ENCODE assay signal across 23 cellular contexts in the genomic region with DNA sequence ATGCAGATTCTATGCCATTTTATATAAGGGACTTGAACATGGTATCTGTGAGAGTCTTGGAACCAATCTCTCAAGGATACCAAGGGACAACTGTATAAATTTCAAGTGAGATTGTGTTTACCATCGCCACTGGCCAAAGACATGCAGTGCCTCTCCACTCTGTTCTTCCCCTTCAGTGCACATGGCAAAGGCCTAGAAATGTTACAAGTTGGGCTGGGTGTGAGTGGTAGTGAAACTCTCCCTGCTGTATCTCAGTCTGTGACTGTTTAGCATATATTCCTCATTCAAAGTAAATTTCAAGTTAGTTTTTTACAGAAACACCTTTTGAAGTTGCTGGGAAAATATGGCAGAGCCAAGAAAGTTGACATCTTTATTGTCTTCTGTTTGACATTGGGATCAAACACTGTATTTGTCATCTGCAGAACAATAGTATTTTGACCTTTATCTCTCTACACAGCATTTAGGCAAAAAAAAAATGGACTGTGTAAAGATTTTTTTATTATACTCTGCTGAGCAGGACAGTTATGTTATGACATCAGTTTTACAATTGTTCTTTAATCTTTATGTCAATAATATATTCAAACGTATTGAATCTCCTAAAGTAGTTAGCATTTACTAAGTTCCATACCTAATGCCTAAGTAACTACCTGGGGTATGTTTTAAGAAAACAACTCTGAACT.
A peak's percentile ranks its signal among the peaks of the same experiment; 100 is the strongest.
DNase-seq lines count a peak whose midpoint lies in the region; ATAC-seq and TF ChIP-seq lines count a peak whose summit lies in the region.
"Had no signal": no experiment of that assay in that cellular context is flagged by ENCODE, and none has a peak within 500 bp of the region (broad histone marks: within the 10 kb centered on the region; RNA-seq: fewer than 3 reads in every experiment).

No MANE protein-coding gene starts in this region.

- H3K36me3 Mint-ChIP-seq in natural killer cell treated with Interleukin-12 subunit alpha and Interleukin-12 subunit beta and Interleukin-15 and Interleukin-18, amount 100 ng/mL, for 72 hours = no peaks in the 10 kb centered on the region
- H3K36me3 Mint-ChIP-seq in activated CD4-positive, alpha-beta T cell treated with anti-CD3 and anti-CD28 coated beads for 36 hours (ENCODE audit: low read depth) = no peaks in the 10 kb centered on the region
- H3K36me3 Mint-ChIP-seq: CD14-positive monocyte, T-cell had no signal

- H3K4me1 ChIP-seq in rectal smooth muscle tissue (ENCODE audit: control insufficient read depth, insufficient read depth, low read length) = no peaks in the 10 kb centered on the region

- H3K27ac ChIP-seq in rectal smooth muscle tissue (ENCODE audit: low read depth, low read length) = peak overlapping the region; percentile 7

- no peak for DNase-seq in natural killer cell treated with Interleukin-12 subunit alpha and Interleukin-12 subunit beta and Interleukin-15 and Interleukin-18, amount 100 ng/mL, for 72 hours (ENCODE audit: low spot score)
- DNase-seq in stimulated activated CD4-positive, alpha-beta T cell treated with anti-CD3 and anti-CD28 coated beads, Interleukin-2, amount 100 ng/mL, for 24 hours = no peak
- DNase-seq in activated CD4-positive, alpha-beta T cell treated with anti-CD3 and anti-CD28 coated beads for 36 hours = no peak
- DNase-seq: AML-193, GF-D8, KBM-7, NCI-H1105 treated with DMSO at 0.1 percent for 48 hours, NCI-H187 treated with DMSO at 0.1 percent for 48 hours, NCI-H226, NCI-H524, NCI-H82, PC-3, RPMI8226, SHP77 treated with DMSO at 0.1 percent for 48 hours, SK-N-SH, T-cell had no signal

- H3K27me3 Mint-ChIP-seq in natural killer cell treated with Interleukin-12 subunit alpha and Interleukin-12 subunit beta and Interleukin-15 and Interleukin-18, amount 100 ng/mL, for 72 hours = peaks cover 19 to 41% of the 10 kb centered on the region in 2 donors
- H3K27me3 Mint-ChIP-seq in activated CD4-positive, alpha-beta T cell treated with anti-CD3 and anti-CD28 coated beads for 36 hours = no peaks in the 10 kb centered on the region

- no peak for TF ChIP-seq POLR2A in GM18505 (IDR thresholded peaks at IDR 0.05; ENCODE audit: borderline replicate concordance, extremely low read depth, insufficient read depth, insufficient read length)

- H3K4me1 Mint-ChIP-seq in natural killer cell treated with Interleukin-12 subunit alpha and Interleukin-12 subunit beta and Interleukin-15 and Interleukin-18, amount 100 ng/mL, for 72 hours (ENCODE audit: low read depth in 2 of 2) = peaks cover 0 to 7% of the 10 kb centered on the region in 2 donors
- H3K4me1 Mint-ChIP-seq in activated CD4-positive, alpha-beta T cell treated with anti-CD3 and anti-CD28 coated beads for 36 hours = peaks cover 11% of the 10 kb centered on the region
- H3K4me1 Mint-ChIP-seq: T-cell had no signal

- no peaks in the 10 kb centered on the region for H3K27me3 ChIP-seq in rectal smooth muscle tissue (ENCODE audit: control insufficient read depth, insufficient read depth, low read length)

- ATAC-seq in GM18505 (IDR thresholded peaks at IDR 0.05; ENCODE audit: unreplicated experiment) (peak; percentile 47), GM19463 (IDR thresholded peaks at IDR 0.05; ENCODE audit: unreplicated experiment) (peak; percentile 48), HG03103 (IDR thresholded peaks at IDR 0.05; ENCODE audit: low read depth, unreplicated experiment) (peak; percentile 4)
- ATAC-seq in natural killer cell treated with Interleukin-12 subunit alpha and Interleukin-12 subunit beta and Interleukin-15 and Interleukin-18, amount 100 ng/mL, for 72 hours = no peak
- no peak for ATAC-seq in activated CD4-positive, alpha-beta T cell treated with anti-CD3 and anti-CD28 coated beads for 36 hours
- ATAC-seq: HepG2, PC-3, T-cell had no signal

- intact Hi-C loops in activated CD4-positive, alpha-beta T cell treated with anti-CD3 and anti-CD28 coated beads for 36 hours (cut with DNase I, micrococcal nuclease) = no loop called here

- POLR2A ChIA-PET in activated CD4-positive, alpha-beta T cell treated with anti-CD3 and anti-CD28 coated beads for 36 hours (lab: Charles Lee) = no interaction called here

- H3K4me3 ChIP-seq in rectal smooth muscle tissue (ENCODE audit: low read length) = no peak overlapping the region
- H3K4me3 ChIP-seq: HAP-1 had no signal

- no peak overlapping the region for H3K9ac ChIP-seq in rectal smooth muscle tissue (ENCODE audit: low read length)
- H3K9ac ChIP-seq: SK-N-SH had no signal

- H3K27ac Mint-ChIP-seq in natural killer cell treated with Interleukin-12 subunit alpha and Interleukin-12 subunit beta and Interleukin-15 and Interleukin-18, amount 100 ng/mL, for 72 hours = no peak overlapping the region
- no peak overlapping the region for H3K27ac Mint-ChIP-seq in activated CD4-positive, alpha-beta T cell treated with anti-CD3 and anti-CD28 coated beads for 36 hours
- H3K27ac Mint-ChIP-seq: CD14-positive monocyte, T-cell had no signal

- no peaks in the 10 kb centered on the region for H3K36me3 ChIP-seq in rectal smooth muscle tissue (ENCODE audit: control insufficient read depth, insufficient read depth, low read length)
- H3K36me3 ChIP-seq: HAP-1 had no signal

- no peak overlapping the region for H3K4me3 Mint-ChIP-seq in natural killer cell treated with Interleukin-12 subunit alpha and Interleukin-12 subunit beta and Interleukin-15 and Interleukin-18, amount 100 ng/mL, for 72 hours
- H3K4me3 Mint-ChIP-seq in activated CD4-positive, alpha-beta T cell treated with anti-CD3 and anti-CD28 coated beads for 36 hours = no peak overlapping the region
- H3K4me3 Mint-ChIP-seq: CD14-positive monocyte, T-cell had no signal

- H3K9me3 Mint-ChIP-seq in natural killer cell treated with Interleukin-12 subunit alpha and Interleukin-12 subunit beta and Interleukin-15 and Interleukin-18, amount 100 ng/mL, for 72 hours = no peaks in the 10 kb centered on the region
- no peaks in the 10 kb centered on the region for H3K9me3 Mint-ChIP-seq in activated CD4-positive, alpha-beta T cell treated with anti-CD3 and anti-CD28 coated beads for 36 hours (ENCODE audit: low read depth)
- H3K9me3 Mint-ChIP-seq: T-cell had no signal

- CTCF ChIA-PET in activated CD4-positive, alpha-beta T cell treated with anti-CD3 and anti-CD28 coated beads for 36 hours (lab: Charles Lee) = no interaction called here

Comparison
In these comparisons a context has a peak if more than half of its experiments do, and no peak if none do; other contexts are left out.
1. ATAC-seq: peak in GM18505 (single experiment), GM19463 (single experiment) and HG03103 (single experiment); none in natural killer cell treated with Interleukin-12 subunit alpha and Interleukin-12 subunit beta and Interleukin-15 and Interleukin-18, amount 100 ng/mL, for 72 hours (0 of 2) and activated CD4-positive, alpha-beta T cell treated with anti-CD3 and anti-CD28 coated beads for 36 hours (single experiment).